In genomic region chr19:55812449-55812848, GRCh38 we compare ENCODE assay signal across 24 cellular contexts. TPM values are rescaled to one million over a fixed set of nuclear protein-coding genes. Genes with fewer than 3 reads are reported as not detected.
DNase-seq lines count a peak whose midpoint lies in the region; ATAC-seq and TF ChIP-seq lines count a peak whose summit lies in the region.
"Had no signal": no experiment of that assay in that cellular context is flagged by ENCODE, and none has a peak within 500 bp of the region (broad histone marks: within the 10 kb centered on the region; RNA-seq: fewer than 3 reads in every experiment).

No MANE protein-coding gene starts in this region.

- no peaks in the 10 kb centered on the region for H3K27me3 ChIP-seq in brain microvascular endothelial cell (replicated peaks)
- H3K27me3 ChIP-seq: BLaER1 had no signal

- H3K9me3 Mint-ChIP-seq in stimulated activated naive B cell treated with anti-CD40 and anti-IgM and Interleukin-4, amounts not matched to agents 10 μg/mL and 1 μg/mL and 100 μg/mL, for 72 hours: peaks cover 0 to 1% of the 10 kb centered on the region in 2 donors

- no peak overlapping the region for H3K27ac Mint-ChIP-seq in stimulated activated naive B cell treated with anti-CD40 and anti-IgM and Interleukin-4, amounts not matched to agents 10 μg/mL and 1 μg/mL and 100 μg/mL, for 72 hours
- H3K27ac Mint-ChIP-seq: CD14-positive monocyte; CD4-positive, alpha-beta memory T cell; CD4-positive, CD25-positive, alpha-beta regulatory T cell; CD8-positive, alpha-beta memory T cell had no signal

- peaks cover 4% of the 10 kb centered on the region in 2 donors for H3K4me1 Mint-ChIP-seq in stimulated activated naive B cell treated with anti-CD40 and anti-IgM and Interleukin-4, amounts not matched to agents 10 μg/mL and 1 μg/mL and 100 μg/mL, for 72 hours
- H3K4me1 Mint-ChIP-seq: CD14-positive monocyte had no signal

- DNase-seq in KBM-7: peak; percentile 4
- no peak for DNase-seq in OCI-LY7 (ENCODE audit: low spot score)
- no peak for DNase-seq in stimulated activated naive B cell treated with anti-CD40 and anti-IgM and Interleukin-4, amounts not matched to agents 10 μg/mL and 1 μg/mL and 100 μg/mL, for 72 hours
- no peak for DNase-seq in brain microvascular endothelial cell
- DNase-seq: 8988T; ACHN; BE2C; C1 segment of cervical spinal cord; CD4-positive, alpha-beta memory T cell; CD4-positive, CD25-positive, alpha-beta regulatory T cell; CD8-positive, alpha-beta memory T cell; COR-L47; DMS 273 treated with DMSO at 0.1 percent for 48 hours; DMS153; DMS53; DMS79; DND-41; EL; GDM1 had no signal

- POLR2A ChIA-PET in OCI-LY7 (lab: Charles Lee): interaction anchor here (1.1 kb wide), 2 partner anchors 17 to 43 kb away, joined by 3 to 5 read pairs; no protein-coding TSS in a partner anchor

- no peak for TF ChIP-seq CTCF in OCI-LY7 (conservative IDR thresholded peaks at IDR 0.05; ENCODE audit: low read length)
- TF ChIP-seq CTCF in brain microvascular endothelial cell (IDR thresholded peaks at IDR 0.05; ENCODE audit: low read depth, low read length, missing control alignments): no peak

- ATAC-seq in stimulated activated naive B cell treated with anti-CD40 and anti-IgM and Interleukin-4, amounts not matched to agents 10 μg/mL and 1 μg/mL and 100 μg/mL, for 72 hours (replicated peaks): peak; percentile 54 to 60
- ATAC-seq in GM19467 (IDR thresholded peaks at IDR 0.05; ENCODE audit: unreplicated experiment): no peak
- ATAC-seq: GM12878 had no signal

- H3K36me3 ChIP-seq in OCI-LY7 (ENCODE audit: insufficient read depth, low read length) (peaks cover 100% of the 10 kb centered on the region), brain microvascular endothelial cell (replicated peaks) (no peaks in the 10 kb centered on the region)
- H3K36me3 ChIP-seq: BE2C, BLaER1 had no signal

- peaks cover 73% of the 10 kb centered on the region for H3K4me1 ChIP-seq in OCI-LY7 (ENCODE audit: insufficient read depth, low read length, poor library complexity, severe bottlenecking)
- H3K4me1 ChIP-seq: BE2C, BLaER1 had no signal

- in situ Hi-C loops in KBM-7 (cut with MboI; ENCODE audit: low pct_unique_long_range_greater_than_20kb, low sequenced_read_pairs) (no loop called here), brain microvascular endothelial cell (cut with HindIII; ENCODE audit: low pct_ligation_motif_present, low sequenced_read_pairs) (no loop called here)

- peak overlapping the region; percentile 25 for H3K4me2 ChIP-seq in OCI-LY7 (ENCODE audit: low read length)
- H3K4me2 ChIP-seq: BLaER1 had no signal

- H3K4me3 Mint-ChIP-seq in stimulated activated naive B cell treated with anti-CD40 and anti-IgM and Interleukin-4, amounts not matched to agents 10 μg/mL and 1 μg/mL and 100 μg/mL, for 72 hours: no peak overlapping the region
- H3K4me3 Mint-ChIP-seq: CD14-positive monocyte; CD4-positive, alpha-beta memory T cell; CD4-positive, CD25-positive, alpha-beta regulatory T cell; CD8-positive, alpha-beta memory T cell had no signal

- CTCF ChIA-PET in OCI-LY7 (lab: Charles Lee; ENCODE audit: unreplicated experiment): no interaction called here

- peaks cover 0 to 5% of the 10 kb centered on the region in 2 donors for H3K36me3 Mint-ChIP-seq in stimulated activated naive B cell treated with anti-CD40 and anti-IgM and Interleukin-4, amounts not matched to agents 10 μg/mL and 1 μg/mL and 100 μg/mL, for 72 hours
- H3K36me3 Mint-ChIP-seq: CD14-positive monocyte; CD4-positive, alpha-beta memory T cell; CD4-positive, CD25-positive, alpha-beta regulatory T cell; CD8-positive, alpha-beta memory T cell had no signal

- H3K27me3 Mint-ChIP-seq in stimulated activated naive B cell treated with anti-CD40 and anti-IgM and Interleukin-4, amounts not matched to agents 10 μg/mL and 1 μg/mL and 100 μg/mL, for 72 hours: peaks cover 15 to 20% of the 10 kb centered on the region in 2 donors

- no peaks in the 10 kb centered on the region for H4K20me1 ChIP-seq in OCI-LY7 (ENCODE audit: insufficient read depth, low read length)
- H4K20me1 ChIP-seq: BLaER1 had no signal

- BruUV-seq in OCI-LY7 (replicated peaks; lab: Mats Ljungman, UMichigan): no TSS peak

- H3K27ac ChIP-seq in OCI-LY7 (ENCODE audit: low read depth, low read length, poor library complexity, severe bottlenecking) (no peak overlapping the region), brain microvascular endothelial cell (no peak overlapping the region)
- H3K27ac ChIP-seq: BLaER1 had no signal

- H3K9me2 ChIP-seq in OCI-LY7 (ENCODE audit: insufficient read depth, low read length): no peaks in the 10 kb centered on the region

- H3K4me3 ChIP-seq in OCI-LY7 (ENCODE audit: low read depth, low read length, poor library complexity, severe bottlenecking) (no peak overlapping the region), brain microvascular endothelial cell (ENCODE audit: low read depth, low read length) (no peak overlapping the region)
- H3K4me3 ChIP-seq: BLaER1, GM12878 had no signal

- peaks cover 7% of the 10 kb centered on the region; the same call in 1 of the 2 replicates for H3K9me3 ChIP-seq in OCI-LY7 (ENCODE audit: low read length)
- H3K9me3 ChIP-seq: BE2C had no signal

- intact Hi-C loops in OCI-LY7 (cut with micrococcal nuclease; ENCODE audit: unreplicated experiment): no loop called here

- no peak overlapping the region for H2AFZ ChIP-seq in OCI-LY7 (ENCODE audit: low read length)

- peaks cover 100% of the 10 kb centered on the region for H3K79me2 ChIP-seq in OCI-LY7 (ENCODE audit: insufficient read depth, low read depth, low read length)

RNA-seq across cellular contexts. Expression of gene NLRP11, which starts 19.4 kb away (rescaled TPM):
- 72.9 and 79.3 TPM in 2 replicates for total RNA-seq in OCI-LY7 (2014; rRNA removed; shearing (Covaris generic))
- total RNA-seq in OCI-LY7 (2022): 91.6 and 112 TPM in 2 replicates
- total RNA-seq: CD4-positive, alpha-beta memory T cell; CD4-positive, CD25-positive, alpha-beta regulatory T cell; GM12878 had no signal

RNA-seq across cellular contexts. Expression of gene NLRP4, which starts 23.9 kb away (rescaled TPM):
- total RNA-seq in OCI-LY7 (2014; rRNA removed; shearing (Covaris generic)): 4.2 and 4.6 TPM in 2 replicates
- 3.6 and 4.0 TPM in 2 replicates for total RNA-seq in OCI-LY7 (2022)
- total RNA-seq: CD4-positive, alpha-beta memory T cell; CD4-positive, CD25-positive, alpha-beta regulatory T cell; CD8-positive, alpha-beta memory T cell; GM12878 had no signal

RNA-seq across cellular contexts. Expression of gene RFPL4AL1, which starts 43.5 kb away (rescaled TPM):
- total RNA-seq in OCI-LY7 (2014; rRNA removed; shearing (Covaris generic)): not detected in 2 replicates
- not detected in 2 replicates for total RNA-seq in OCI-LY7 (2022)
- total RNA-seq: A673; CD4-positive, alpha-beta memory T cell; CD4-positive, CD25-positive, alpha-beta regulatory T cell; CD8-positive, alpha-beta memory T cell; GM12878 had no signal

RNA-seq across cellular contexts. Expression of gene RFPL4A, which starts 53.6 kb away (rescaled TPM):
- not detected in 2 replicates for total RNA-seq in OCI-LY7 (2014; rRNA removed; shearing (Covaris generic))
- not detected in 2 replicates for total RNA-seq in OCI-LY7 (2022)
- total RNA-seq: A673; CD4-positive, alpha-beta memory T cell; CD4-positive, CD25-positive, alpha-beta regulatory T cell; CD8-positive, alpha-beta memory T cell; GM12878 had no signal
